Comparison of ENCODE assay signal across 17 cellular contexts in genomic region chr1:223639333-223639749, GRCh38. TPM values are rescaled to one million over a fixed set of nuclear protein-coding genes. Genes with fewer than 3 reads are reported as not detected.
DNase-seq lines count a peak whose midpoint lies in the region; ATAC-seq and TF ChIP-seq lines count a peak whose summit lies in the region.
"Had no signal": no experiment of that assay in that cellular context is flagged by ENCODE, and none has a peak within 500 bp of the region (broad histone marks: within the 10 kb centered on the region; RNA-seq: fewer than 3 reads in every experiment).

No MANE protein-coding gene starts in this region.

- no peak overlapping the region for H3K4me3 ChIP-seq in epithelial cell of esophagus (ENCODE audit: low read length)
- H3K4me3 ChIP-seq: ascending aorta had no signal

- peaks cover 25% of the 10 kb centered on the region for H3K9me3 Mint-ChIP-seq in activated CD4-positive, alpha-beta memory T cell treated with anti-CD3 and anti-CD28 coated beads for 36 hours
- H3K9me3 Mint-ChIP-seq in activated CD4-positive, alpha-beta memory T cell treated with anti-CD3 and anti-CD28 coated beads, Interleukin-2, amount 10 ng/mL, durations not matched to agents 7 days and 5 days, result peaks cover 22% of the 10 kb centered on the region
- H3K9me3 Mint-ChIP-seq in stimulated activated naive CD8-positive, alpha-beta T cell treated with anti-CD3 and anti-CD28 coated beads, Interleukin-15, amount 100 ng/mL, for 72 hours, result peaks cover 29 to 35% of the 10 kb centered on the region in 2 donors

- CTCF ChIA-PET in activated CD4-positive, alpha-beta memory T cell treated with anti-CD3 and anti-CD28 coated beads for 36 hours (lab: Charles Lee), result interaction anchor here (1.1 kb wide), 1 partner anchor 45 kb away, joined by 3 read pairs; no protein-coding TSS in a partner anchor
- CTCF ChIA-PET in activated CD4-positive, alpha-beta memory T cell treated with anti-CD3 and anti-CD28 coated beads, Interleukin-2, amount 10 ng/mL, durations not matched to agents 7 days and 5 days (lab: Charles Lee), result interaction anchor here (1.2 to 1.6 kb wide), 2 partner anchors 12 to 107 kb away, joined by 3 to 5 read pairs; no protein-coding TSS in a partner anchor

- peak; percentile 85 for ATAC-seq in stimulated activated naive CD8-positive, alpha-beta T cell treated with anti-CD3 and anti-CD28 coated beads, Interleukin-15, amount 100 ng/mL, for 72 hours
- ATAC-seq in GM18511 (IDR thresholded peaks at IDR 0.05; ENCODE audit: unreplicated experiment), result no peak
- ATAC-seq: sciatic nerve had no signal

- peaks cover 9% of the 10 kb centered on the region for H3K4me1 Mint-ChIP-seq in activated CD4-positive, alpha-beta memory T cell treated with anti-CD3 and anti-CD28 coated beads for 36 hours (ENCODE audit: low read depth)
- peaks cover 9% of the 10 kb centered on the region for H3K4me1 Mint-ChIP-seq in activated CD4-positive, alpha-beta memory T cell treated with anti-CD3 and anti-CD28 coated beads, Interleukin-2, amount 10 ng/mL, durations not matched to agents 7 days and 5 days
- H3K4me1 Mint-ChIP-seq in stimulated activated naive CD8-positive, alpha-beta T cell treated with anti-CD3 and anti-CD28 coated beads, Interleukin-15, amount 100 ng/mL, for 72 hours, result peaks cover 6% of the 10 kb centered on the region
- H3K4me1 Mint-ChIP-seq: neural crest cell had no signal

- no peak overlapping the region for H3K27ac Mint-ChIP-seq in activated CD4-positive, alpha-beta memory T cell treated with anti-CD3 and anti-CD28 coated beads for 36 hours
- no peak overlapping the region for H3K27ac Mint-ChIP-seq in activated CD4-positive, alpha-beta memory T cell treated with anti-CD3 and anti-CD28 coated beads, Interleukin-2, amount 10 ng/mL, durations not matched to agents 7 days and 5 days
- H3K27ac Mint-ChIP-seq in stimulated activated naive CD8-positive, alpha-beta T cell treated with anti-CD3 and anti-CD28 coated beads, Interleukin-15, amount 100 ng/mL, for 72 hours, result no peak overlapping the region

- H3K36me3 Mint-ChIP-seq in activated CD4-positive, alpha-beta memory T cell treated with anti-CD3 and anti-CD28 coated beads for 36 hours, result peaks cover 10% of the 10 kb centered on the region
- H3K36me3 Mint-ChIP-seq in activated CD4-positive, alpha-beta memory T cell treated with anti-CD3 and anti-CD28 coated beads, Interleukin-2, amount 10 ng/mL, durations not matched to agents 7 days and 5 days (ENCODE audit: low read depth), result no peaks in the 10 kb centered on the region

- POLR2A ChIA-PET in activated CD4-positive, alpha-beta memory T cell treated with anti-CD3 and anti-CD28 coated beads for 36 hours (lab: Charles Lee), result no interaction called here
- POLR2A ChIA-PET in activated CD4-positive, alpha-beta memory T cell treated with anti-CD3 and anti-CD28 coated beads, Interleukin-2, amount 10 ng/mL, durations not matched to agents 7 days and 5 days (lab: Charles Lee), result no interaction called here

- TF ChIP-seq CTCF in epithelial cell of esophagus (IDR thresholded peaks at IDR 0.05; ENCODE audit: insufficient read depth, low read depth, low read length, missing control alignments), result no peak

- peaks cover 13% of the 10 kb centered on the region for H3K27me3 Mint-ChIP-seq in activated CD4-positive, alpha-beta memory T cell treated with anti-CD3 and anti-CD28 coated beads for 36 hours
- peaks cover 43% of the 10 kb centered on the region for H3K27me3 Mint-ChIP-seq in activated CD4-positive, alpha-beta memory T cell treated with anti-CD3 and anti-CD28 coated beads, Interleukin-2, amount 10 ng/mL, durations not matched to agents 7 days and 5 days
- H3K27me3 Mint-ChIP-seq in stimulated activated naive CD8-positive, alpha-beta T cell treated with anti-CD3 and anti-CD28 coated beads, Interleukin-15, amount 100 ng/mL, for 72 hours, result peaks cover 13% of the 10 kb centered on the region

- intact Hi-C loops in activated CD4-positive, alpha-beta memory T cell treated with anti-CD3 and anti-CD28 coated beads for 36 hours (cut with micrococcal nuclease), result no loop called here

- peak; percentile 19 for DNase-seq in activated CD4-positive, alpha-beta memory T cell treated with anti-CD3 and anti-CD28 coated beads for 36 hours
- DNase-seq in activated CD4-positive, alpha-beta memory T cell treated with anti-CD3 and anti-CD28 coated beads, Interleukin-2, amount 10 ng/mL, durations not matched to agents 7 days and 5 days, result no peak
- DNase-seq in NOMO-1 (lab: John Stamatoyannopoulos, UW; ENCODE audit: unreplicated experiment in 2 of 2), result peak; percentile 50 to 81
- DNase-seq in epithelial cell of esophagus (ENCODE audit: low read depth), result peak; percentile 55
- peak in 1 of 2 donors; percentile 12 for DNase-seq in stimulated activated naive CD8-positive, alpha-beta T cell treated with anti-CD3 and anti-CD28 coated beads, Interleukin-15, amount 100 ng/mL, for 72 hours
- DNase-seq in retina, result no peak
- DNase-seq in SW 1271 (lab: John Stamatoyannopoulos, UW), result no peak
- DNase-seq: dermis blood vessel endothelial cell, NCI-H2107 had no signal

- no peak overlapping the region for H3K4me3 Mint-ChIP-seq in activated CD4-positive, alpha-beta memory T cell treated with anti-CD3 and anti-CD28 coated beads for 36 hours
- H3K4me3 Mint-ChIP-seq in activated CD4-positive, alpha-beta memory T cell treated with anti-CD3 and anti-CD28 coated beads, Interleukin-2, amount 10 ng/mL, durations not matched to agents 7 days and 5 days, result no peak overlapping the region
- H3K4me3 Mint-ChIP-seq in stimulated activated naive CD8-positive, alpha-beta T cell treated with anti-CD3 and anti-CD28 coated beads, Interleukin-15, amount 100 ng/mL, for 72 hours, result no peak overlapping the region
- H3K4me3 Mint-ChIP-seq: neural crest cell had no signal

RNA-seq across cellular contexts. Expression of gene CAPN8, which starts 26.2 kb away (rescaled TPM):
- not detected for total RNA-seq in activated CD4-positive, alpha-beta memory T cell treated with anti-CD3 and anti-CD28 coated beads for 36 hours
- total RNA-seq in activated CD4-positive, alpha-beta memory T cell treated with anti-CD3 and anti-CD28 coated beads, Interleukin-2, amount 10 ng/mL, durations not matched to agents 7 days and 5 days, result under 1 TPM in 1 of 2 experiments, not detected in 1; 0.13 TPM
- total RNA-seq: ascending aorta, dermis blood vessel endothelial cell, fibroblast of villous mesenchyme, LHCN-M2, lung microvascular endothelial cell, neural crest cell, sciatic nerve, subcutaneous adipose tissue had no signal

Comparison
In these comparisons a context has a peak if more than half of its experiments do, and no peak if none do; other contexts are left out.
1. DNase-seq: peak in activated CD4-positive, alpha-beta memory T cell treated with anti-CD3 and anti-CD28 coated beads for 36 hours (single experiment), NOMO-1 (2 of 2) and epithelial cell of esophagus (single experiment); none in activated CD4-positive, alpha-beta memory T cell treated with anti-CD3 and anti-CD28 coated beads, Interleukin-2, amount 10 ng/mL, durations not matched to agents 7 days and 5 days (single experiment), retina (single experiment) and SW 1271 (0 of 2).